Comparison of ENCODE assay signal across 10 cellular contexts in the genomic region with DNA sequence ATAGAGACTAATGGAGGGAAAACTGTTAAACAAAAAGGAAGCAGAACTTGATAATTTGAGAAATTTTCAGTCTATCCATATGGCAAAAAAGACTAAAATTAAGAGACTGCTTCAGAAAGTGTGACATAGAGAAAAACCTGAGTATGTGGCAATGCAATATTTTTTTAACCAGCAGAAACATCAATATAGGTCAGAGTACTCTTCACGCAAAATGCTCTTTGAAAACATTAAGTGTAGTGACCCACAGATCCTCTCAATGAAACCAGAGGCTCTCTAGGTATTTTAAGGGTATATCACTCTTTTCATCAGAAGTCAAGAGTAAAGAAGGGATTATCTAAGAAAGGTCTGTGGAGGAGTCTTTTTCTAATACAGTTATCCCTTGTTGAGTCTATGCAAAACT.
"Had no signal": no experiment of that assay in that cellular context is flagged by ENCODE, and none has a peak within 500 bp of the region (broad histone marks: within the 10 kb centered on the region; RNA-seq: fewer than 3 reads in every experiment).

No MANE protein-coding gene starts in this region.

- ATAC-seq: HCT116 had no signal

- H3K27me3 Mint-ChIP-seq: IgD-negative memory B cell had no signal

- H3K4me3 ChIP-seq: GM23248, HAP-1 had no signal

- H3K27ac ChIP-seq: GM23248, HL-60, KMS-11 had no signal

- H3K4me1 ChIP-seq: HAP-1 had no signal

- H3K4me3 Mint-ChIP-seq: HFFc6, IgD-negative memory B cell had no signal

- DNase-seq: GM23248, GOT3, H7, HFFc6, KBM-7 had no signal

- H3K36me3 ChIP-seq: HAP-1 had no signal

- H3K36me3 Mint-ChIP-seq: IgD-negative memory B cell had no signal

- H3K9ac ChIP-seq: GM23248, KMS-11 had no signal

- H3K9me3 ChIP-seq: HAP-1 had no signal

- H3K4me1 Mint-ChIP-seq: IgD-negative memory B cell had no signal

- H3K27ac Mint-ChIP-seq: HFFc6, IgD-negative memory B cell had no signal

- H3K4me2 ChIP-seq: KMS-11 had no signal

- H3K9me3 Mint-ChIP-seq: HFFc6 had no signal

- H2AFZ ChIP-seq: GM23248 had no signal
